In genomic region chr13:52165410-52165809, GRCh38 we compare ENCODE assay signal across 25 cellular contexts. TPM values are rescaled to one million over a fixed set of nuclear protein-coding genes. Genes with fewer than 3 reads are reported as not detected.
"Had no signal": no experiment of that assay in that cellular context is flagged by ENCODE, and none has a peak within 500 bp of the region (broad histone marks: within the 10 kb centered on the region; RNA-seq: fewer than 3 reads in every experiment).

No MANE protein-coding gene starts in this region.

- H3K79me2 ChIP-seq: hepatocyte had no signal

- H3K27ac ChIP-seq: esophagus muscularis mucosa, hepatocyte, neural progenitor cell, tibial artery had no signal

- H3K9ac ChIP-seq: neural progenitor cell had no signal

- H3K4me3 ChIP-seq: esophagus muscularis mucosa, hepatocyte, neural progenitor cell, smooth muscle cell, tibial artery had no signal

- H3K27me3 ChIP-seq: esophagus muscularis mucosa, hepatocyte, tibial artery had no signal

- FAIRE-seq: TTC549, urothelium cell line had no signal

- DNase-seq: activated CD4-positive, alpha-beta T cell treated with anti-CD3 and anti-CD28 coated beads for 4 hours; activated CD4-positive, alpha-beta T cell treated with anti-CD3 and anti-CD28 coated beads, Interleukin-2, amount 50 U/mL, for 48 hours; activated CD4-positive, CD25-positive, alpha-beta regulatory T cell; activated CD8-positive, alpha-beta memory T cell treated with anti-CD3 and anti-CD28 coated beads, Interleukin-2, amount 50 U/mL, for 48 hours; activated effector memory CD4-positive, alpha-beta T cell treated with Interleukin-2 at 50 U/mL for 16 hours; activated naive CD4-positive, alpha-beta T cell treated with anti-CD3 and anti-CD28 coated beads for 36 hours; activated T-cell treated with anti-CD3 and anti-CD28 coated beads, Interleukin-2, amount 50 U/mL, for 48 hours; effector CD8-positive, alpha-beta T cell; glutamatergic neuron; left cardiac atrium; mammary epithelial cell; naive thymus-derived CD8-positive, alpha-beta T cell; posterior cingulate gyrus; stimulated activated CD4-positive, alpha-beta T cell treated with anti-CD3 and anti-CD28 coated beads, Interleukin-4, amount 100 ng/mL, for 1 hour; stimulated activated naive CD8-positive, alpha-beta T cell treated with anti-CD3 and anti-CD28 coated beads, Interleukin-15, Interleukin-2, amounts not matched to agents 100 U/mL and 50 U/mL, for 24 hours; tibial artery had no signal

- H3K4me2 ChIP-seq: hepatocyte, neural progenitor cell, smooth muscle cell had no signal

- ATAC-seq: left cardiac atrium; naive thymus-derived CD8-positive, alpha-beta T cell; sciatic nerve; SK-N-SH treated with all-trans-retinoic acid at 6 μM for 48 hours; stimulated activated naive CD8-positive, alpha-beta T cell treated with anti-CD3 and anti-CD28 coated beads, Interleukin-15, Interleukin-2, amounts not matched to agents 100 U/mL and 50 U/mL, for 24 hours had no signal

- H2AFZ ChIP-seq: hepatocyte, neural progenitor cell had no signal

- H3K9me3 ChIP-seq: esophagus muscularis mucosa, tibial artery had no signal

RNA-seq across cellular contexts. Expression of gene NEK5, which starts 36.5 kb away (rescaled TPM):
- total RNA-seq: activated CD8-positive, alpha-beta memory T cell treated with anti-CD3 and anti-CD28 coated beads for 36 hours; naive thymus-derived CD8-positive, alpha-beta T cell had no signal
- polyA plus RNA-seq: naive thymus-derived CD8-positive, alpha-beta T cell had no signal
